11 cellular contexts compared by ENCODE assay signal in the genomic region with DNA sequence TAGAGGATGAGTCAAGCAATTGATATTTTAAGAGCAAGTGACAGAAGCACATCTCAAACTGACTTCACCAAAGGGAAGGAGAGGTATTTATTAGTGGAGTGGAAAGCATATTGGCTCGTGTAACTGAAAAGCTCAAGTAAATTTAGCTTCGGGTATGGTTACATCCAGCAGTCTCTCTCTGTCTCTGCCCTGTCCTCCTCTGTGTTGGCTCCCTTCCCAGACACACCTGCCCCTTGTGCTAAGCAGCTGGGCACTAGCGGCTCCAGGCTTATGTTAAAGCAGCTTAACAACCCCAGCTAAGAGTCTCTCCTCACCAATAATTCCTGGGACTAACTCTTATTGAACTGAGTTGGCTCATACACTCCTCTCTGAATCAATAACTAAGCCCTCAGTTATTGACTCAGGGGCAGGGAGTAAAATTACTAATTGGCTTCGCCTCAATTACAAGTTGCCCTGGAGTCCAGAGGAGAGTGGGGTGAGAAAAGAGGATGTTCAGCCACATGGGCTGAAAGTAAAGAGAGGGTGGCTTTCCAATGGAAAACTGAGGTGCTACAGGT. TPM values are rescaled to one million over a fixed set of nuclear protein-coding genes. Genes with fewer than 3 reads are reported as not detected.
DNase-seq lines count a peak whose midpoint lies in the region; ATAC-seq and TF ChIP-seq lines count a peak whose summit lies in the region.
"Had no signal": no experiment of that assay in that cellular context is flagged by ENCODE, and none has a peak within 500 bp of the region (broad histone marks: within the 10 kb centered on the region; RNA-seq: fewer than 3 reads in every experiment).

No MANE protein-coding gene starts in this region.

- no peak overlapping the region for H3K4me2 ChIP-seq in GM23338

- intact Hi-C loops in prostate gland (cut with DNase I): no loop called here

- TF ChIP-seq POLR2A in GM18505 (IDR thresholded peaks at IDR 0.05; ENCODE audit: borderline replicate concordance, extremely low read depth, insufficient read depth, insufficient read length) (no peak), prostate gland (IDR thresholded peaks at IDR 0.05) (no peak)

- 40% methylated on average over 4 of the region's 4 CpGs for WGBS in prostate gland

- peak; percentile 7 for ATAC-seq in GM18505 (IDR thresholded peaks at IDR 0.05; ENCODE audit: unreplicated experiment)
- peak; percentile 52 for ATAC-seq in HG02759 (IDR thresholded peaks at IDR 0.05; ENCODE audit: unreplicated experiment)
- ATAC-seq in memory B cell (ENCODE audit: low read depth): peak; percentile 2
- no peak for ATAC-seq in GM23338
- ATAC-seq: foreskin keratinocyte had no signal

- no peaks in the 10 kb centered on the region for H3K9me3 ChIP-seq in prostate gland
- H3K9me3 ChIP-seq in right atrium auricular region: peaks cover 0 to 6% of the 10 kb centered on the region in 2 donors
- H3K9me3 ChIP-seq: tibial nerve had no signal

- H3K9me2 ChIP-seq in GM23338 (ENCODE audit: insufficient read depth): 0 out of 2 replicates have a peak, but pooled peaks cover 6% of the 10 kb centered on the region

- no peak for TF ChIP-seq CTCF in prostate gland (IDR thresholded peaks at IDR 0.05)
- no peak for TF ChIP-seq CTCF in GM23338 (conservative IDR thresholded peaks at IDR 0.05; ENCODE audit: low read depth in 2 of 2)
- no peak for TF ChIP-seq CTCF in right atrium auricular region (IDR thresholded peaks at IDR 0.05)

- DNase-seq in NCI-H2107 (lab: John Stamatoyannopoulos, UW) (peak; percentile 48), memory B cell (ENCODE audit: low spot score in 2 of 2) (no peak), ecto neural progenitor cell (ENCODE audit: low spot score) (no peak), prostate gland (ENCODE audit: low spot score) (no peak), GM23338 (ENCODE audit: low spot score) (no peak), right atrium auricular region (ENCODE audit: low spot score) (no peak)
- DNase-seq: foreskin keratinocyte, GDM1 had no signal

- H3K4me1 Mint-ChIP-seq in memory B cell: peaks cover 62% of the 10 kb centered on the region
- no peaks in the 10 kb centered on the region for H3K4me1 Mint-ChIP-seq in GM23338

- H3K79me2 ChIP-seq in GM23338 (replicated peaks; ENCODE audit: insufficient read depth): no peaks in the 10 kb centered on the region

- no peaks in the 10 kb centered on the region for H4K20me1 ChIP-seq in GM23338 (replicated peaks; ENCODE audit: insufficient read depth)

- H3K4me3 Mint-ChIP-seq in memory B cell (peak overlapping the region; percentile 11), GM23338 (no peak overlapping the region)

- H3K27me3 ChIP-seq in prostate gland (replicated peaks; ENCODE audit: insufficient read depth) (no peaks in the 10 kb centered on the region), GM23338 (ENCODE audit: insufficient read depth) (no peaks in the 10 kb centered on the region), right atrium auricular region (no peaks in the 10 kb centered on the region)
- H3K27me3 ChIP-seq: tibial nerve had no signal

- H3K27ac ChIP-seq in prostate gland: no peak overlapping the region
- H3K27ac ChIP-seq in GM23338 (ENCODE audit: low read depth): no peak overlapping the region
- no peak overlapping the region for H3K27ac ChIP-seq in right atrium auricular region
- H3K27ac ChIP-seq: foreskin keratinocyte had no signal

- H3K4me1 ChIP-seq in prostate gland (replicated peaks) (no peaks in the 10 kb centered on the region), GM23338 (ENCODE audit: insufficient read depth) (no peaks in the 10 kb centered on the region), right atrium auricular region (peaks cover 0 to 4% of the 10 kb centered on the region in 2 donors)

- H3K36me3 Mint-ChIP-seq in memory B cell (peaks cover 1% of the 10 kb centered on the region), GM23338 (ENCODE audit: low read depth) (peaks cover 3% of the 10 kb centered on the region)

- no peaks in the 10 kb centered on the region for H3K36me3 ChIP-seq in prostate gland
- H3K36me3 ChIP-seq in GM23338 (ENCODE audit: insufficient read depth): no peaks in the 10 kb centered on the region; the same call in 1 of the 2 replicates
- no peaks in the 10 kb centered on the region for H3K36me3 ChIP-seq in right atrium auricular region
- H3K36me3 ChIP-seq: tibial nerve had no signal

- H3K9me3 Mint-ChIP-seq in memory B cell (peaks cover 4% of the 10 kb centered on the region), GM23338 (peaks cover 5% of the 10 kb centered on the region)

- H3F3A ChIP-seq in GM23338 (replicated peaks; ENCODE audit: low read depth): no peaks in the 10 kb centered on the region

- no peak overlapping the region for H3K4me3 ChIP-seq in prostate gland
- H3K4me3 ChIP-seq in GM23338: no peak overlapping the region
- no peak overlapping the region for H3K4me3 ChIP-seq in right atrium auricular region
- H3K4me3 ChIP-seq: tibial nerve had no signal

- H3K27ac Mint-ChIP-seq in memory B cell: peak overlapping the region; percentile 94
- no peak overlapping the region for H3K27ac Mint-ChIP-seq in GM23338

- no peak overlapping the region for H2AFZ ChIP-seq in GM23338

- H3K27me3 Mint-ChIP-seq in memory B cell (no peaks in the 10 kb centered on the region), GM23338 (ENCODE audit: insufficient read depth, low read depth, poor library complexity) (no peaks in the 10 kb centered on the region)

TF ChIP-seq in GM23338, 12 proteins besides CTCF, POLR2A, EP300 and RAD21:
- no peak for TF ChIP-seq CREB1 (CRISPR knock-in tag; IDR thresholded peaks at IDR 0.05; ENCODE audit: low read depth)

RNA-seq across cellular contexts. Expression of a gene that starts 12.7 kb away (rescaled TPM):
- 10 to 100 TPM; 13.3 to 71.6 TPM for total RNA-seq in prostate gland
- 8.3 and 9.1 TPM in 2 replicates for total RNA-seq in GM23338 (2014; rRNA removed; shearing (Covaris generic))
- 5.8 and 5.9 TPM in 2 replicates for polyA plus RNA-seq in GM23338 (2016; fragmentation: Nextera tagmentation; extraction: Ambion mirVana)
- 10 to 100 TPM; 14.4 to 18.4 TPM for total RNA-seq in right atrium auricular region
